20 cellular contexts compared by ENCODE assay signal in genomic region chr7:124322561-124322960, GRCh38.
A peak's percentile ranks its signal among the peaks of the same experiment; 100 is the strongest.
DNase-seq lines count a peak whose midpoint lies in the region; ATAC-seq and TF ChIP-seq lines count a peak whose summit lies in the region.
"Had no signal": no experiment of that assay in that cellular context is flagged by ENCODE, and none has a peak within 500 bp of the region (broad histone marks: within the 10 kb centered on the region; RNA-seq: fewer than 3 reads in every experiment).

No MANE protein-coding gene starts in this region.

- no TSS peak for BruUV-seq in PC-3 (replicated peaks; lab: Mats Ljungman, UMichigan)

- H3F3A ChIP-seq in PC-3 (ENCODE audit: low read length, unreplicated experiment), result no peaks in the 10 kb centered on the region

- intact Hi-C loops in PC-3 (cut with micrococcal nuclease), result loop anchor here (5.0 kb wide), 3 partner anchors 140 to 460 kb away; no protein-coding TSS in a partner anchor

- H3K79me2 ChIP-seq in PC-3 (ENCODE audit: low read length), result no peaks in the 10 kb centered on the region

- H3K9me3 ChIP-seq in PC-3 (ENCODE audit: low read length), result no peaks in the 10 kb centered on the region
- H3K9me3 ChIP-seq: BE2C, SJCRH30 had no signal

- DNase-seq in A172 (ENCODE audit: low spot score), result peak; percentile 45
- peak; percentile 51 for DNase-seq in HCEC 1CT
- DNase-seq in PC-3, result peak; percentile 62
- DNase-seq in epithelial cell of esophagus (ENCODE audit: low read depth), result peak; percentile 60
- DNase-seq in AML-193 (lab: John Stamatoyannopoulos, UW), result no peak
- no peak for DNase-seq in NCI-H446 treated with DMSO at 0.1 percent for 48 hours (lab: John Stamatoyannopoulos, UW)
- DNase-seq in stimulated activated CD4-positive, alpha-beta T cell treated with anti-CD3 and anti-CD28 coated beads, Interleukin-2, amount 100 ng/mL, for 48 hours, result no peak
- DNase-seq: 8988T, BE2C, DMS53, GM23248, H9, NCI-H1436, NCI-H187 treated with DMSO at 0.1 percent for 48 hours, NCI-H2107, NCI-H510A treated with DMSO at 0.1 percent for 48 hours, NCI-H748 treated with DMSO at 0.1 percent for 48 hours, SJCRH30, T-cell had no signal

- H3K9ac ChIP-seq in PC-3 (ENCODE audit: low read length), result no peak overlapping the region
- H3K9ac ChIP-seq: GM23248 had no signal

- POLR2A ChIA-PET in PC-3 (lab: Charles Lee; ENCODE audit: unreplicated experiment), result no interaction called here

- CTCF ChIA-PET in PC-3 (lab: Charles Lee), result no interaction called here

- no peak overlapping the region for H3K27ac ChIP-seq in PC-3 (ENCODE audit: low read length)
- H3K27ac ChIP-seq: GM23248, HL-60, SJCRH30 had no signal

- H4K20me1 ChIP-seq in PC-3 (ENCODE audit: low read length), result no peaks in the 10 kb centered on the region

- H3K4me3 ChIP-seq in PC-3 (ENCODE audit: low read length) (no peak overlapping the region), epithelial cell of esophagus (ENCODE audit: low read length) (no peak overlapping the region)
- H3K4me3 ChIP-seq: GM23248, SJCRH30 had no signal

- 0 out of 2 replicates have a peak overlapping the region, but pooled peaks have one; percentile 8 for H3K4me2 ChIP-seq in PC-3 (ENCODE audit: low read length)

- peak; percentile 29; the same call in 1 of the 2 replicates for ATAC-seq in PC-3
- ATAC-seq: T-cell had no signal

- H3K27me3 ChIP-seq in PC-3 (ENCODE audit: low read length), result no peaks in the 10 kb centered on the region
- H3K27me3 ChIP-seq: BE2C, SJCRH30 had no signal

- TF ChIP-seq CTCF in PC-3 (conservative IDR thresholded peaks at IDR 0.05; ENCODE audit: low read depth, low read length) (no peak), epithelial cell of esophagus (IDR thresholded peaks at IDR 0.05; ENCODE audit: insufficient read depth, low read depth, low read length, missing control alignments) (no peak)

- no peak overlapping the region for H2AFZ ChIP-seq in PC-3 (ENCODE audit: low read length)
- H2AFZ ChIP-seq: GM23248 had no signal

- H3K36me3 ChIP-seq in PC-3 (ENCODE audit: low read depth, low read length), result no peaks in the 10 kb centered on the region
- H3K36me3 ChIP-seq: BE2C, SJCRH30 had no signal

- H3K4me1 ChIP-seq in PC-3 (ENCODE audit: insufficient read depth, low read length), result peaks cover 47% of the 10 kb centered on the region
- H3K4me1 ChIP-seq: BE2C, SJCRH30 had no signal

- H3K9me2 ChIP-seq in PC-3 (replicated peaks; ENCODE audit: low read length), result no peaks in the 10 kb centered on the region

Comparison
In these comparisons a context has a peak if more than half of its experiments do, and no peak if none do; other contexts are left out.
1. DNase-seq: peak in A172 (single experiment), HCEC 1CT (single experiment), PC-3 (single experiment) and epithelial cell of esophagus (single experiment); none in AML-193 (0 of 2), NCI-H446 treated with DMSO at 0.1 percent for 48 hours (single experiment) and stimulated activated CD4-positive, alpha-beta T cell treated with anti-CD3 and anti-CD28 coated beads, Interleukin-2, amount 100 ng/mL, for 48 hours (0 of 2).